Comparison of ENCODE assay signal across 19 cellular contexts in the genomic region with DNA sequence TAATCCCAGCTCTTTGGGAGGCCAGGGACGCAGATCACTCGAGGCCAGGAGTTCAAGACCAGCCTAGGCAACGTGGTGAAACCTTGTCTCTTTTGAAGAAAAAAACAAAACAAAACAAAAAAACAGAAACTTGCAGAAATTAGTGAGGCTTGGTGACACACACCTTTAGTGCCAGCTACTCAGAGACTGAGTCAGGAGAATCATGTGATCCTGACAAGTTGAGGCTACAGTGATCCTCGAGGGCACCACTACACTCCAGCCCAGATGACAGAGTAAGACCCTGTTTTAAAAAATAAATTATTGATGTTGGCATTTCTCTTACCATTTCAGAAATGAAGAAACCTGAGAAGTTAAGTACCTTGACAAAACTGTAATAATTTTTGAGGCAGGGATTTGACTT. TPM values are rescaled to one million over a fixed set of nuclear protein-coding genes. Genes with fewer than 3 reads are reported as not detected.
DNase-seq lines count a peak whose midpoint lies in the region; ATAC-seq, FAIRE-seq and TF ChIP-seq lines count a peak whose summit lies in the region.
"Had no signal": no experiment of that assay in that cellular context is flagged by ENCODE, and none has a peak within 500 bp of the region (broad histone marks: within the 10 kb centered on the region; RNA-seq: fewer than 3 reads in every experiment).

No MANE protein-coding gene starts in this region.

- H3K4me1 ChIP-seq in foreskin keratinocyte (peaks cover 5% of the 10 kb centered on the region), HepG2 (ENCODE audit: insufficient read depth, low read length) (no peaks in the 10 kb centered on the region), esophagus muscularis mucosa (no peaks in the 10 kb centered on the region)
- H3K4me1 ChIP-seq: BE2C had no signal

- H3K9me3 ChIP-seq in HepG2 (ENCODE audit: low read length) (no peaks in the 10 kb centered on the region), esophagus muscularis mucosa (no peaks in the 10 kb centered on the region)
- H3K9me3 ChIP-seq: BE2C, HAP-1 had no signal

- POLR2A ChIA-PET in HepG2 (lab: Yijun Ruan, JAX) = interaction anchor here (1.1 kb wide), 1 partner anchor 73 kb away, joined by 3 read pairs; a partner anchor contains a TSS

- ATAC-seq in activated T-helper 17 cell treated with anti-CD3 and anti-CD28 coated beads, Interleukin-2, amount 50 U/mL, for 72 hours (replicated peaks) = peak; percentile 82
- peak; percentile 73 for ATAC-seq in foreskin keratinocyte
- ATAC-seq in HepG2 = no peak

- H3K36me3 Mint-ChIP-seq in activated T-helper 17 cell treated with anti-CD3 and anti-CD28 coated beads, Interleukin-2, amount 50 U/mL, for 72 hours (ENCODE audit: low read depth) = peaks cover 99% of the 10 kb centered on the region

- H2AFZ ChIP-seq in HepG2 (ENCODE audit: low read length) = no peak overlapping the region

- no peak overlapping the region for H3K27ac Mint-ChIP-seq in activated T-helper 17 cell treated with anti-CD3 and anti-CD28 coated beads, Interleukin-2, amount 50 U/mL, for 72 hours

- intact Hi-C loops in HepG2 (cut with micrococcal nuclease; ENCODE audit: unreplicated experiment) (no loop called here), esophagus muscularis mucosa (cut with DNase I) (no loop called here)

- FAIRE-seq in HepG2 (lab: Jason Lieb, UNC) = no peak
- FAIRE-seq: A204.1, G401.6, GM12891, GM19239 had no signal

- no peaks in the 10 kb centered on the region for H3K27me3 ChIP-seq in foreskin keratinocyte
- no peaks in the 10 kb centered on the region for H3K27me3 ChIP-seq in HepG2 (ENCODE audit: control insufficient read depth in 1 of 2, insufficient read depth in 2 of 2, low read length in 2 of 2)
- no peaks in the 10 kb centered on the region for H3K27me3 ChIP-seq in esophagus muscularis mucosa
- H3K27me3 ChIP-seq: BE2C had no signal

- H3K9me3 Mint-ChIP-seq in activated T-helper 17 cell treated with anti-CD3 and anti-CD28 coated beads, Interleukin-2, amount 50 U/mL, for 72 hours = no peaks in the 10 kb centered on the region
- H3K9me3 Mint-ChIP-seq: CD4-positive, CD25-positive, alpha-beta regulatory T cell; CD8-positive, alpha-beta memory T cell had no signal

- H3K27me3 Mint-ChIP-seq in activated T-helper 17 cell treated with anti-CD3 and anti-CD28 coated beads, Interleukin-2, amount 50 U/mL, for 72 hours = no peaks in the 10 kb centered on the region
- H3K27me3 Mint-ChIP-seq: CD4-positive, CD25-positive, alpha-beta regulatory T cell; CD8-positive, alpha-beta memory T cell had no signal

- no TSS peak for BruUV-seq in HepG2 (replicated peaks; lab: Mats Ljungman, UMichigan)

- peak overlapping the region; percentile 62 for H3K27ac ChIP-seq in foreskin keratinocyte
- H3K27ac ChIP-seq in HepG2 (ENCODE audit: extremely low read length, insufficient read depth, low read length) = no peak overlapping the region
- no peak overlapping the region for H3K27ac ChIP-seq in esophagus muscularis mucosa (replicated peaks in 1 of 4)

- no peak for TF ChIP-seq POLR2A in HepG2 (IDR thresholded peaks at IDR 0.05; ENCODE audit: insufficient read depth in 1 of 2, low read depth in 2 of 2, low read length in 2 of 2)
- no peak for TF ChIP-seq POLR2A in esophagus muscularis mucosa (IDR thresholded peaks at IDR 0.05; ENCODE audit: low read depth)

- DNase-seq in RKO (ENCODE audit: low spot score) (peak; percentile 17), foreskin keratinocyte (peak; percentile 18 to 49), HepG2 (ENCODE audit: low spot score) (no peak), esophagus muscularis mucosa (ENCODE audit: extremely low spot score) (no peak), NCI-H1105 treated with DMSO at 0.1 percent for 48 hours (lab: John Stamatoyannopoulos, UW) (no peak)
- DNase-seq: ACHN; BE2C; C1 segment of cervical spinal cord; CD4-positive, CD25-positive, alpha-beta regulatory T cell; CD8-positive, alpha-beta memory T cell; COR-L47; DMS 273 treated with DMSO at 0.1 percent for 48 hours; DMS53 had no signal

- no peak overlapping the region for H3K4me2 ChIP-seq in HepG2 (ENCODE audit: low read depth, low read length)

- TF ChIP-seq EP300 in HepG2 (IDR thresholded peaks at IDR 0.05; ENCODE audit: low read depth in 2 of 2, low read length in 2 of 2) (no peak), HepG2 (CRISPR knock-in tag; IDR thresholded peaks at IDR 0.05; ENCODE audit: borderline replicate concordance) (no peak), esophagus muscularis mucosa (IDR thresholded peaks at IDR 0.05) (no peak)

- H3K36me3 ChIP-seq in HepG2 (replicated peaks in 1 of 2; ENCODE audit: control insufficient read depth in 1 of 2, insufficient read depth in 2 of 2, low read length in 2 of 2) (peaks cover 17 to 76% of the 10 kb centered on the region in 2 experiments), esophagus muscularis mucosa (peaks cover 22 to 100% (median 74%) of the 10 kb centered on the region in 4 donors)

- 98% methylated on average over 4 of the region's 4 CpGs for WGBS in HepG2 (ENCODE audit: low lambda C conversion rate)
- 95% methylated on average over 4 of the region's 4 CpGs for WGBS in esophagus muscularis mucosa

- no peak for TF ChIP-seq CTCF in foreskin keratinocyte (conservative IDR thresholded peaks at IDR 0.05)
- TF ChIP-seq CTCF in HepG2 (CRISPR knock-in tag; IDR thresholded peaks at IDR 0.05) = no peak
- TF ChIP-seq CTCF in esophagus muscularis mucosa (IDR thresholded peaks at IDR 0.05) = no peak

- in situ Hi-C loops in HepG2 (cut with HindIII; ENCODE audit: extremely low pct_ligation_motif_present, low pct_unique_long_range_greater_than_20kb) = no loop called here

- H3K79me2 ChIP-seq in HepG2 (ENCODE audit: insufficient read depth, low read length) = no peaks in the 10 kb centered on the region

- H3K4me3 Mint-ChIP-seq in activated T-helper 17 cell treated with anti-CD3 and anti-CD28 coated beads, Interleukin-2, amount 50 U/mL, for 72 hours = no peak overlapping the region
- H3K4me3 Mint-ChIP-seq: CD4-positive, CD25-positive, alpha-beta regulatory T cell; CD8-positive, alpha-beta memory T cell had no signal

- no peaks in the 10 kb centered on the region for H4K20me1 ChIP-seq in HepG2 (ENCODE audit: insufficient read depth, low read length)

- peaks cover 15% of the 10 kb centered on the region for H3K4me1 Mint-ChIP-seq in activated T-helper 17 cell treated with anti-CD3 and anti-CD28 coated beads, Interleukin-2, amount 50 U/mL, for 72 hours

- CTCF ChIA-PET in HepG2 (lab: Yijun Ruan, JAX; ENCODE audit: low intra/inter-chr PET ratio, low total read pairs) = no interaction called here

- H3K4me3 ChIP-seq in HepG2 (replicated peaks in 1 of 3; ENCODE audit: insufficient read depth in 1 of 3, low read depth in 2 of 3, low read length in 3 of 3) (no peak overlapping the region), esophagus muscularis mucosa (no peak overlapping the region)
- H3K4me3 ChIP-seq: HAP-1 had no signal

- no peak overlapping the region for H3K9ac ChIP-seq in HepG2 (ENCODE audit: insufficient read depth, low read depth, low read length)

- no peak for TF ChIP-seq RAD21 in HepG2 (CRISPR knock-in tag; IDR thresholded peaks at IDR 0.05)

TF ChIP-seq in HepG2, 621 proteins besides CTCF, POLR2A, EP300 and RAD21 (continues in another document):
- TF ChIP-seq ZNF570 (CRISPR knock-in tag; IDR thresholded peaks at IDR 0.05; ENCODE audit: borderline replicate concordance) (no peak), ZMYM3 (CRISPR knock-in tag; IDR thresholded peaks at IDR 0.05) (no peak)
- TF ChIP-seq, protein P1, sequence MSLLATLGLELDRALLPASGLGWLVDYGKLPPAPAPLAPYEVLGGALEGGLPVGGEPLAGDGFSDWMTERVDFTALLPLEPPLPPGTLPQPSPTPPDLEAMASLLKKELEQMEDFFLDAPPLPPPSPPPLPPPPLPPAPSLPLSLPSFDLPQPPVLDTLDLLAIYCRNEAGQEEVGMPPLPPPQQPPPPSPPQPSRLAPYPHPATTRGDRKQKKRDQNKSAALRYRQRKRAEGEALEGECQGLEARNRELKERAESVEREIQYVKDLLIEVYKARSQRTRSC (CRISPR knock-in tag; IDR thresholded peaks at IDR 0.05; ENCODE audit: low read depth) = no peak
- TF ChIP-seq, protein P2, sequence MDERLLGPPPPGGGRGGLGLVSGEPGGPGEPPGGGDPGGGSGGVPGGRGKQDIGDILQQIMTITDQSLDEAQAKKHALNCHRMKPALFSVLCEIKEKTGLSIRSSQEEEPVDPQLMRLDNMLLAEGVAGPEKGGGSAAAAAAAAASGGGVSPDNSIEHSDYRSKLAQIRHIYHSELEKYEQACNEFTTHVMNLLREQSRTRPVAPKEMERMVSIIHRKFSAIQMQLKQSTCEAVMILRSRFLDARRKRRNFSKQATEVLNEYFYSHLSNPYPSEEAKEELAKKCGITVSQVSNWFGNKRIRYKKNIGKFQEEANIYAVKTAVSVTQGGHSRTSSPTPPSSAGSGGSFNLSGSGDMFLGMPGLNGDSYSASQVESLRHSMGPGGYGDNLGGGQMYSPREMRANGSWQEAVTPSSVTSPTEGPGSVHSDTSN (CRISPR knock-in tag; IDR thresholded peaks at IDR 0.05) = no peak

RNA-seq across cellular contexts. Expression of a gene that starts 44.6 kb away (rescaled TPM):
- total RNA-seq in activated T-helper 17 cell treated with anti-CD3 and anti-CD28 coated beads, Interleukin-2, amount 50 U/mL, for 72 hours = 10 to 100 TPM; 68.5 to 72.8 TPM
- total RNA-seq in foreskin keratinocyte = 62.5 and 73.1 TPM in 2 replicates
- 53.9 and 72.5 TPM in 2 replicates for polyA plus RNA-seq in foreskin keratinocyte
- 80.9 and 108 TPM in 2 replicates for total RNA-seq in HepG2 (2016; rRNA removed; fragmentation: Illumina TruSeq; extraction: Trizol)
- 19.0 and 20.1 TPM in 2 replicates for total RNA-seq in HepG2 (2016; cell fraction: cytosol; rRNA removed; fragmentation: Illumina TruSeq; extraction: Trizol; ENCODE audit: low read depth)
- 81.5 and 103 TPM in 2 replicates for total RNA-seq in HepG2 (2016; cell fraction: insoluble cytoplasmic fraction; rRNA removed; fragmentation: Illumina TruSeq; extraction: Trizol)
- 34.7 and 37.4 TPM in 2 replicates for total RNA-seq in HepG2 (2016; cell fraction: membrane; rRNA removed; fragmentation: Illumina TruSeq; extraction: Trizol)
- 37.3 and 44.7 TPM in 2 replicates for total RNA-seq in HepG2 (2016; cell fraction: nucleus; rRNA removed; fragmentation: Illumina TruSeq; extraction: Trizol)
- 23.1 and 43.5 TPM in 2 replicates for polyA plus RNA-seq in HepG2 (2011; rRNA removed)
- 36.5 and 37.2 TPM in 2 replicates for polyA plus RNA-seq in HepG2 (2011; cell fraction: cytosol; rRNA removed)
- polyA plus RNA-seq in HepG2 (2011; cell fraction: nucleus; rRNA removed) = 12.3 and 17.7 TPM in 2 replicates
- 26.2 and 56.3 TPM in 2 replicates for polyA plus RNA-seq in HepG2 (2012)
- polyA plus RNA-seq in HepG2 (2016; cell fraction: cytosol; fragmentation: Illumina TruSeq; extraction: Trizol; ENCODE audit: low read depth) = 18.4 and 19.2 TPM in 2 replicates
- 110 and 112 TPM in 2 replicates for polyA plus RNA-seq in HepG2 (2016; cell fraction: insoluble cytoplasmic fraction; fragmentation: Illumina TruSeq; extraction: Trizol; ENCODE audit: low read depth)
- 29.0 and 31.7 TPM in 2 replicates for polyA plus RNA-seq in HepG2 (2016; cell fraction: membrane; fragmentation: Illumina TruSeq; extraction: Trizol; ENCODE audit: low read depth)
- 46.6 and 46.9 TPM in 2 replicates for polyA plus RNA-seq in HepG2 (2016; cell fraction: nucleus; fragmentation: Illumina TruSeq; extraction: Trizol; ENCODE audit: insufficient read depth, low read depth)
- polyA minus RNA-seq in HepG2 (2011; rRNA and poly(A)+ RNA removed; ENCODE audit: low replicate concordance) = 24.1 and 72.0 TPM in 2 replicates
- 31.1 and 39.1 TPM in 2 replicates for polyA minus RNA-seq in HepG2 (2011; cell fraction: cytosol; rRNA and poly(A)+ RNA removed)
- 32.8 and 43.8 TPM in 2 replicates for polyA minus RNA-seq in HepG2 (2011; cell fraction: nucleus; rRNA and poly(A)+ RNA removed)
- 1 to 10 TPM in 1 of 4 donors, not detected in 3; 1.6 TPM for total RNA-seq in esophagus muscularis mucosa

Comparison
In these comparisons a context has a peak if more than half of its experiments do, and no peak if none do; other contexts are left out.
1. DNase-seq: peak in RKO (single experiment) and foreskin keratinocyte (2 of 2); none in HepG2 (single experiment), esophagus muscularis mucosa (single experiment) and NCI-H1105 treated with DMSO at 0.1 percent for 48 hours (single experiment).
2. RNA of a gene that starts 44.6 kb away (total RNA-seq): 19.0 to 108 TPM in HepG2, 62.5 to 73.1 TPM in foreskin keratinocyte and 68.5 to 72.8 TPM in activated T-helper 17 cell treated with anti-CD3 and anti-CD28 coated beads, Interleukin-2, amount 50 U/mL, for 72 hours; 1.6 TPM in esophagus muscularis mucosa; every median in the first group is over 4 times any median in the second.